Comparison of ENCODE assay signal across 1 cellular context in genomic region chr12:120196363-120196762, GRCh38.
TF ChIP-seq lines count a peak whose summit lies in the region.

No MANE protein-coding gene starts in this region.

TF ChIP-seq in K562, 482 proteins besides CTCF, POLR2A, EP300 and RAD21:
- 0 out of 2 replicates have a peak, but pooled peaks have one; percentile 26 for TF ChIP-seq MGA (IDR thresholded peaks at IDR 0.05)
- TF ChIP-seq MCM2 (IDR thresholded peaks at IDR 0.05; ENCODE audit: low read depth): no peak
- TF ChIP-seq NCOR1 (IDR thresholded peaks at IDR 0.05): 0 out of 2 replicates have a peak, but pooled peaks have one; percentile 0
- no peak for TF ChIP-seq HDAC3 (IDR thresholded peaks at IDR 0.05; ENCODE audit: borderline replicate concordance, partially characterized antibody)
- peak; percentile 24 for TF ChIP-seq SIRT6 (IDR thresholded peaks at IDR 0.05; ENCODE audit: low read depth, low read length)
- peak; percentile 53 for TF ChIP-seq CEBPB (tag; IDR thresholded peaks at IDR 0.05)
- TF ChIP-seq POLR2AphosphoS5 (IDR thresholded peaks at IDR 0.05; ENCODE audit: control insufficient read depth, insufficient read depth, low read depth, low read length): peak; percentile 28; the same call in 1 of the 2 replicates
- no peak for TF ChIP-seq MCM3 (IDR thresholded peaks at IDR 0.05)
- TF ChIP-seq HNRNPLL (IDR thresholded peaks at IDR 0.05; ENCODE audit: low read depth, low read length, poor library complexity, severe bottlenecking): no peak
- no peak for TF ChIP-seq U2AF1 (optimal IDR thresholded peaks at IDR 0.05; ENCODE audit: low read depth, low read length)
- TF ChIP-seq ZNF699 (CRISPR knock-in tag; IDR thresholded peaks at IDR 0.05; ENCODE audit: insufficient replicate concordance): no peak
